ENCODE assay signal across 19 cellular contexts in genomic region chr4:617644-618330, GRCh38. TPM values are rescaled to one million over a fixed set of nuclear protein-coding genes. Genes with fewer than 3 reads are reported as not detected.
A peak's percentile ranks its signal among the peaks of the same experiment; 100 is the strongest.
DNase-seq lines count a peak whose midpoint lies in the region; ATAC-seq and TF ChIP-seq lines count a peak whose summit lies in the region.
"Had no signal": no experiment of that assay in that cellular context is flagged by ENCODE, and none has a peak within 500 bp of the region (broad histone marks: within the 10 kb centered on the region; RNA-seq: fewer than 3 reads in every experiment).

No MANE protein-coding gene starts in this region.

- H3K9me3 Mint-ChIP-seq in mesothelial cell of epicardium (no peaks in the 10 kb centered on the region), HFFc6 (peaks cover 20% of the 10 kb centered on the region)
- H3K9me3 Mint-ChIP-seq: central memory CD8-positive, alpha-beta T cell had no signal

- 49% methylated on average over 11 of the region's 13 CpGs for WGBS in suprapubic skin

- no peaks in the 10 kb centered on the region for H3K36me3 ChIP-seq in suprapubic skin

- H3K4me1 Mint-ChIP-seq in mesothelial cell of epicardium (peaks cover 3% of the 10 kb centered on the region), HFFc6 (ENCODE audit: low read depth) (no peaks in the 10 kb centered on the region)
- H3K4me1 Mint-ChIP-seq: central memory CD8-positive, alpha-beta T cell had no signal

- H3K4me1 ChIP-seq in suprapubic skin = no peaks in the 10 kb centered on the region

- no peak overlapping the region for H3K27ac Mint-ChIP-seq in mesothelial cell of epicardium
- no peak overlapping the region for H3K27ac Mint-ChIP-seq in HFFc6

- TF ChIP-seq RAD21 in Ishikawa (IDR thresholded peaks at IDR 0.05; ENCODE audit: low read depth) = no peak

- TF ChIP-seq EP300 in Ishikawa (IDR thresholded peaks at IDR 0.05; ENCODE audit: borderline replicate concordance) (peak; percentile 54; the same call in 1 of the 2 replicates), suprapubic skin (IDR thresholded peaks at IDR 0.05) (no peak)

- H3K9me3 ChIP-seq in suprapubic skin = no peaks in the 10 kb centered on the region

- TF ChIP-seq CTCF in suprapubic skin (IDR thresholded peaks at IDR 0.05) (no peak), mesothelial cell of epicardium (IDR thresholded peaks at IDR 0.05; ENCODE audit: unreplicated experiment) (no peak), HFFc6 (IDR thresholded peaks at IDR 0.05) (no peak)

- H3K36me3 Mint-ChIP-seq in mesothelial cell of epicardium (no peaks in the 10 kb centered on the region), HFFc6 (ENCODE audit: low read depth) (0 out of 2 replicates have a peak, but pooled peaks cover 4% of the 10 kb centered on the region)

- DNase-seq in ecto neural progenitor cell (ENCODE audit: low spot score) (peak; percentile 38), left lobe of liver (ENCODE audit: low spot score) (peak; percentile 39), suprapubic skin (ENCODE audit: low spot score in 2 of 2) (peak; percentile 37 to 48), mesothelial cell of epicardium (ENCODE audit: low spot score in 2 of 2, unreplicated experiment in 2 of 2) (no peak), HFFc6 (no peak), inferior parietal cortex (ENCODE audit: extremely low spot score) (no peak), NCI-H146 (lab: John Stamatoyannopoulos, UW) (no peak)
- DNase-seq: activated CD4-positive, CD25-positive, alpha-beta regulatory T cell; amniotic stem cell; NCI-H1092 treated with DMSO at 0.1 percent for 48 hours; NCI-H69; stimulated activated CD4-positive, alpha-beta T cell treated with anti-CD3 and anti-CD28 coated beads, Interleukin-4, amount 100 ng/mL, for 1 hour had no signal

- no peak overlapping the region for H3K27ac ChIP-seq in suprapubic skin
- H3K27ac ChIP-seq: KMS-11, skin epidermis had no signal

- H3K4me3 Mint-ChIP-seq in mesothelial cell of epicardium (no peak overlapping the region), HFFc6 (no peak overlapping the region)
- H3K4me3 Mint-ChIP-seq: central memory CD8-positive, alpha-beta T cell had no signal

- H3K27me3 ChIP-seq in suprapubic skin = peaks cover 30% of the 10 kb centered on the region

- no peak for TF ChIP-seq POLR2A in suprapubic skin (IDR thresholded peaks at IDR 0.05)

- H3K4me3 ChIP-seq in suprapubic skin = no peak overlapping the region
- H3K4me3 ChIP-seq: skin epidermis had no signal

- peaks cover 38% of the 10 kb centered on the region for H3K27me3 Mint-ChIP-seq in mesothelial cell of epicardium (ENCODE audit: low read depth)
- H3K27me3 Mint-ChIP-seq in HFFc6 (ENCODE audit: insufficient read depth) = peaks cover 7% of the 10 kb centered on the region

- ATAC-seq in left lobe of liver = no peak

TF ChIP-seq in Ishikawa, 13 proteins besides CTCF, POLR2A, EP300 and RAD21:
- TF ChIP-seq NFIC (IDR thresholded peaks at IDR 0.05) (0 out of 2 replicates have a peak, but pooled peaks have one; percentile 40), CEBPB (IDR thresholded peaks at IDR 0.05) (no peak), YY1 (IDR thresholded peaks at IDR 0.05; ENCODE audit: low read depth) (no peak), USF1 (IDR thresholded peaks at IDR 0.05) (peak; percentile 45), ZBTB7A (IDR thresholded peaks at IDR 0.05; ENCODE audit: low read depth) (no peak), EGR1 (IDR thresholded peaks at IDR 0.05) (no peak), FOXM1 (IDR thresholded peaks at IDR 0.05; ENCODE audit: borderline replicate concordance, low read depth) (no peak), TEAD4 (IDR thresholded peaks at IDR 0.05) (peak; percentile 94), TAF1 (IDR thresholded peaks at IDR 0.05; ENCODE audit: low read depth) (no peak), CREB1 (IDR thresholded peaks at IDR 0.05; ENCODE audit: low read depth) (no peak), TCF12 (IDR thresholded peaks at IDR 0.05; ENCODE audit: low read depth) (peak; percentile 77; the same call in 1 of the 2 replicates)
- TF ChIP-seq, protein P1, sequence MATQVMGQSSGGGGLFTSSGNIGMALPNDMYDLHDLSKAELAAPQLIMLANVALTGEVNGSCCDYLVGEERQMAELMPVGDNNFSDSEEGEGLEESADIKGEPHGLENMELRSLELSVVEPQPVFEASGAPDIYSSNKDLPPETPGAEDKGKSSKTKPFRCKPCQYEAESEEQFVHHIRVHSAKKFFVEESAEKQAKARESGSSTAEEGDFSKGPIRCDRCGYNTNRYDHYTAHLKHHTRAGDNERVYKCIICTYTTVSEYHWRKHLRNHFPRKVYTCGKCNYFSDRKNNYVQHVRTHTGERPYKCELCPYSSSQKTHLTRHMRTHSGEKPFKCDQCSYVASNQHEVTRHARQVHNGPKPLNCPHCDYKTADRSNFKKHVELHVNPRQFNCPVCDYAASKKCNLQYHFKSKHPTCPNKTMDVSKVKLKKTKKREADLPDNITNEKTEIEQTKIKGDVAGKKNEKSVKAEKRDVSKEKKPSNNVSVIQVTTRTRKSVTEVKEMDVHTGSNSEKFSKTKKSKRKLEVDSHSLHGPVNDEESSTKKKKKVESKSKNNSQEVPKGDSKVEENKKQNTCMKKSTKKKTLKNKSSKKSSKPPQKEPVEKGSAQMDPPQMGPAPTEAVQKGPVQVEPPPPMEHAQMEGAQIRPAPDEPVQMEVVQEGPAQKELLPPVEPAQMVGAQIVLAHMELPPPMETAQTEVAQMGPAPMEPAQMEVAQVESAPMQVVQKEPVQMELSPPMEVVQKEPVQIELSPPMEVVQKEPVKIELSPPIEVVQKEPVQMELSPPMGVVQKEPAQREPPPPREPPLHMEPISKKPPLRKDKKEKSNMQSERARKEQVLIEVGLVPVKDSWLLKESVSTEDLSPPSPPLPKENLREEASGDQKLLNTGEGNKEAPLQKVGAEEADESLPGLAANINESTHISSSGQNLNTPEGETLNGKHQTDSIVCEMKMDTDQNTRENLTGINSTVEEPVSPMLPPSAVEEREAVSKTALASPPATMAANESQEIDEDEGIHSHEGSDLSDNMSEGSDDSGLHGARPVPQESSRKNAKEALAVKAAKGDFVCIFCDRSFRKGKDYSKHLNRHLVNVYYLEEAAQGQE (IDR thresholded peaks at IDR 0.05; ENCODE audit: low read depth) = no peak
- TF ChIP-seq, protein P2, sequence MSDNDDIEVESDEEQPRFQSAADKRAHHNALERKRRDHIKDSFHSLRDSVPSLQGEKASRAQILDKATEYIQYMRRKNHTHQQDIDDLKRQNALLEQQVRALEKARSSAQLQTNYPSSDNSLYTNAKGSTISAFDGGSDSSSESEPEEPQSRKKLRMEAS (IDR thresholded peaks at IDR 0.05) = peak; percentile 49; the same call in 1 of the 2 replicates

RNA-seq across cellular contexts. Expression of gene PDE6B, which starts 7.6 kb away (rescaled TPM):
- total RNA-seq in left lobe of liver (0.83 TPM), suprapubic skin (1 to 10 TPM in 1 of 4 donors, under 1 TPM in 1, not detected in 2; 0.95 to 9.5 TPM), mesothelial cell of epicardium (9.0 to 12.0 TPM (median 11.6 TPM) in 3 replicates)
- not detected for total RNA-seq in HFFc6 (2021; fragmentation: NEBNext Ultra II Directional; extraction: Animal tissue kit (Norgen Biotek cat#: 25700))
- total RNA-seq: OCI-LY7 had no signal

RNA-seq across cellular contexts. Expression of gene TMEM271, which starts 41.7 kb away (rescaled TPM):
- total RNA-seq in left lobe of liver = not detected
- 1 to 10 TPM in 3 of 4 donors, under 1 TPM in 1; 0.40 to 8.7 (median 3.5) TPM for total RNA-seq in suprapubic skin
- total RNA-seq in mesothelial cell of epicardium = 0.11 TPM in 1 of 3 replicates, not detected in the others
- total RNA-seq in HFFc6 (2021; fragmentation: NEBNext Ultra II Directional; extraction: Animal tissue kit (Norgen Biotek cat#: 25700)) = not detected
- total RNA-seq: Daoy; OCI-LY7; T-helper 2 cell treated with Interferon-gamma antibody and Interleukin-4, amounts not matched to agents 100 ng/mL and 5 ng/mL, for 36 hours had no signal

RNA-seq across cellular contexts. Expression of gene ATP5ME, which starts 56.3 kb away (rescaled TPM):
- total RNA-seq in left lobe of liver (203 TPM), suprapubic skin (100 to 1,000 TPM in 2 of 4 donors, 10 to 100 TPM in 2; 60.2 to 167 (median 102) TPM), mesothelial cell of epicardium (194 to 212 TPM (median 197 TPM) in 3 replicates)
- total RNA-seq in HFFc6 (2021; fragmentation: NEBNext Ultra II Directional; extraction: Animal tissue kit (Norgen Biotek cat#: 25700)) = 100 to 1,000 TPM; 181 to 374 (median 290) TPM

RNA-seq across cellular contexts. Expression of gene MYL5, which starts 56.6 kb away (rescaled TPM):
- total RNA-seq in left lobe of liver (7.4 TPM), suprapubic skin (10 to 100 TPM in 2 of 4 donors, 1 to 10 TPM in 2; 5.3 to 20.4 (median 10.5) TPM), mesothelial cell of epicardium (25.0 to 32.1 TPM (median 32.0 TPM) in 3 replicates)
- 10 to 100 TPM; 14.2 to 23.0 (median 18.8) TPM for total RNA-seq in HFFc6 (2021; fragmentation: NEBNext Ultra II Directional; extraction: Animal tissue kit (Norgen Biotek cat#: 25700))

Comparison
In these comparisons a context has a peak if more than half of its experiments do, and no peak if none do; other contexts are left out.
1. DNase-seq: peak in ecto neural progenitor cell (single experiment), left lobe of liver (single experiment) and suprapubic skin (2 of 2); none in mesothelial cell of epicardium (0 of 2), HFFc6 (single experiment), inferior parietal cortex (single experiment) and NCI-H146 (single experiment).